36 cellular contexts compared by ENCODE assay signal in genomic region chr6:87357479-87358196, GRCh38. TPM values are rescaled to one million over a fixed set of nuclear protein-coding genes. Genes with fewer than 3 reads are reported as not detected.
"Had no signal": no experiment of that assay in that cellular context is flagged by ENCODE, and none has a peak within 500 bp of the region (broad histone marks: within the 10 kb centered on the region; RNA-seq: fewer than 3 reads in every experiment).

No MANE protein-coding gene starts in this region.

- DNase-seq: activated CD4-positive, alpha-beta T cell treated with anti-CD3 and anti-CD28 coated beads for 48 hours; activated CD4-positive, alpha-beta T cell treated with anti-CD3 and anti-CD28 coated beads, Interleukin-2, amount 50 U/mL, for 48 hours; activated CD8-positive, alpha-beta memory T cell treated with anti-CD3 and anti-CD28 coated beads for 24 hours; activated effector memory CD4-positive, alpha-beta T cell treated with Interleukin-2 at 50 U/mL for 16 hours; activated naive CD4-positive, alpha-beta T cell treated with Interleukin-2 at 50 U/mL for 16 hours; adrenal gland; aorta; cerebellar nuclear complex; colonic mucosa; gastrocnemius medialis; glutamatergic neuron; immature natural killer cell; kidney; left colon; mammary epithelial cell; naive B cell; nucleus accumbens; stimulated activated CD4-positive, alpha-beta T cell treated with anti-CD3 and anti-CD28 coated beads, Interleukin-15, amount 100 ng/mL, for 24 hours; stimulated activated CD4-positive, alpha-beta T cell treated with anti-CD3 and anti-CD28 coated beads, Interleukin-2, amount 100 ng/mL, for 24 hours; stimulated activated naive CD4-positive, alpha-beta T cell; T-helper 9 cell had no signal

- H3K4me1 ChIP-seq: adrenal gland, colonic mucosa, esophagus muscularis mucosa, gastrocnemius medialis, parathyroid adenoma, right atrium auricular region, tibial nerve had no signal

- H3K4me3 Mint-ChIP-seq: activated naive CD8-positive, alpha-beta T cell; brain; immature natural killer cell; naive B cell; neural crest cell had no signal

- H3K27ac Mint-ChIP-seq: activated naive CD8-positive, alpha-beta T cell; brain; immature natural killer cell; naive B cell had no signal

- ATAC-seq: activated CD4-positive, CD25-positive, alpha-beta regulatory T cell treated with anti-CD3 and anti-CD28 coated beads, Interleukin-2, amount 50 U/mL, for 24 hours; gastrocnemius medialis; left colon had no signal

- H3K4me1 Mint-ChIP-seq: brain, immature natural killer cell, naive B cell, neural crest cell had no signal

- H3K9me3 ChIP-seq: adrenal gland, colonic mucosa, esophagus muscularis mucosa, gastrocnemius medialis, right atrium auricular region, tibial nerve had no signal

- H3K36me3 ChIP-seq: adrenal gland, cardiac muscle cell, colonic mucosa, gastrocnemius medialis, right atrium auricular region had no signal

- H3K9ac ChIP-seq: parathyroid adenoma had no signal

- H3K27ac ChIP-seq: adrenal gland, cardiac muscle cell, colonic mucosa, esophagus muscularis mucosa, gastrocnemius medialis, hepatocyte, parathyroid adenoma, right atrium auricular region, tibial nerve, VCaP had no signal

- H3K9me3 Mint-ChIP-seq: brain, immature natural killer cell, neural crest cell had no signal

- H3K27me3 ChIP-seq: adrenal gland, cardiac muscle cell, colonic mucosa, esophagus muscularis mucosa, gastrocnemius medialis, hepatocyte, right atrium auricular region, tibial nerve had no signal

- H3K27me3 Mint-ChIP-seq: activated naive CD8-positive, alpha-beta T cell; brain; naive B cell had no signal

- H3K4me3 ChIP-seq: adrenal gland, cardiac muscle cell, colonic mucosa, esophagus muscularis mucosa, gastrocnemius medialis, hepatocyte, right atrium auricular region, tibial nerve had no signal

RNA-seq across cellular contexts. Expression of gene GJB7, which starts 28.6 kb away (rescaled TPM):
- total RNA-seq: adrenal gland; aorta; cardiac muscle cell; esophagus muscularis mucosa; gastrocnemius medialis; kidney; left colon; liver; mammary epithelial cell; pulmonary artery endothelial cell; right atrium auricular region; T-helper 1 cell treated with Interleukin-12 subunit alpha and Interleukin-12 subunit beta and Interleukin-4 antibody, amounts not matched to agents 30 ng/mL and 1 ng/mL, for 36 hours; temporal lobe; tibial nerve had no signal
- polyA plus RNA-seq: aorta, cardiac muscle cell, hepatocyte, mammary epithelial cell had no signal

RNA-seq across cellular contexts. Expression of gene CFAP206, which starts 50.1 kb away (rescaled TPM):
- total RNA-seq: cardiac muscle cell; T-helper 1 cell treated with Interleukin-12 subunit alpha and Interleukin-12 subunit beta and Interleukin-4 antibody, amounts not matched to agents 30 ng/mL and 1 ng/mL, for 36 hours; tibial nerve had no signal
- polyA plus RNA-seq: hepatocyte, immature natural killer cell had no signal
